Comparison of ENCODE assay signal across 26 cellular contexts in genomic region chr2:105714141-105714540, GRCh38.
"Had no signal": no experiment of that assay in that cellular context is flagged by ENCODE, and none has a peak within 500 bp of the region (broad histone marks: within the 10 kb centered on the region; RNA-seq: fewer than 3 reads in every experiment).

No MANE protein-coding gene starts in this region.

- H3K27ac ChIP-seq: breast epithelium, gastrocnemius medialis, left ventricle myocardium inferior, neural progenitor cell, testis, transverse colon had no signal

- H3K4me1 Mint-ChIP-seq: activated CD4-positive, alpha-beta memory T cell treated with anti-CD3 and anti-CD28 coated beads, Interleukin-2, amount 10 ng/mL, durations not matched to agents 7 days and 5 days; activated CD4-positive, alpha-beta T cell treated with anti-CD3 and anti-CD28 coated beads, Interleukin-2, amount 10 ng/mL, durations not matched to agents 7 days and 5 days; activated naive CD8-positive, alpha-beta T cell treated with anti-CD3 and anti-CD28 coated beads, Interleukin-2, amount 50 U/mL, for 24 hours; natural killer cell had no signal

- H3K4me3 Mint-ChIP-seq: activated CD4-positive, alpha-beta memory T cell treated with anti-CD3 and anti-CD28 coated beads, Interleukin-2, amount 10 ng/mL, durations not matched to agents 7 days and 5 days; activated CD4-positive, alpha-beta T cell treated with anti-CD3 and anti-CD28 coated beads, Interleukin-2, amount 10 ng/mL, durations not matched to agents 7 days and 5 days; activated naive CD4-positive, alpha-beta T cell treated with anti-CD3 and anti-CD28 coated beads, Interleukin-2, amount 10 ng/mL, durations not matched to agents 7 days and 5 days; activated naive CD8-positive, alpha-beta T cell treated with anti-CD3 and anti-CD28 coated beads, Interleukin-2, amount 50 U/mL, for 24 hours; activated T-cell treated with anti-CD3 and anti-CD28 coated beads, Interleukin-2, amount 50 U/mL, for 24 hours; dendritic cell treated with granulocyte-macrophage colony-stimulating factor and Interleukin-4, amounts not matched to agents 40 ng/mL and 50 ng/mL, for 4 days; natural killer cell; neural progenitor cell had no signal

- H3K27ac Mint-ChIP-seq: activated CD4-positive, alpha-beta memory T cell treated with anti-CD3 and anti-CD28 coated beads, Interleukin-2, amount 10 ng/mL, durations not matched to agents 7 days and 5 days; activated CD4-positive, alpha-beta T cell treated with anti-CD3 and anti-CD28 coated beads, Interleukin-2, amount 10 ng/mL, durations not matched to agents 7 days and 5 days; activated naive CD4-positive, alpha-beta T cell treated with anti-CD3 and anti-CD28 coated beads, Interleukin-2, amount 10 ng/mL, durations not matched to agents 7 days and 5 days; activated naive CD8-positive, alpha-beta T cell treated with anti-CD3 and anti-CD28 coated beads, Interleukin-2, amount 50 U/mL, for 24 hours; activated T-cell treated with anti-CD3 and anti-CD28 coated beads, Interleukin-2, amount 50 U/mL, for 24 hours; dendritic cell treated with granulocyte-macrophage colony-stimulating factor and Interleukin-4, amounts not matched to agents 40 ng/mL and 50 ng/mL, for 4 days; natural killer cell; neural progenitor cell had no signal

- H3K9me3 ChIP-seq: breast epithelium, gastrocnemius medialis, left ventricle myocardium inferior, testis, transverse colon had no signal

- H3K27me3 ChIP-seq: breast epithelium, gastrocnemius medialis, neural progenitor cell, testis, transverse colon had no signal

- H3K4me1 ChIP-seq: breast epithelium, gastrocnemius medialis, left ventricle myocardium inferior, neural progenitor cell, testis had no signal

- H3K4me2 ChIP-seq: neural progenitor cell had no signal

- H3K9ac ChIP-seq: neural progenitor cell had no signal

- H3K36me3 Mint-ChIP-seq: activated naive CD4-positive, alpha-beta T cell treated with anti-CD3 and anti-CD28 coated beads, Interleukin-2, amount 10 ng/mL, durations not matched to agents 7 days and 5 days; natural killer cell; neural progenitor cell had no signal

- H3K9me3 Mint-ChIP-seq: activated CD4-positive, alpha-beta memory T cell treated with anti-CD3 and anti-CD28 coated beads, Interleukin-2, amount 10 ng/mL, durations not matched to agents 7 days and 5 days; activated CD4-positive, alpha-beta T cell treated with anti-CD3 and anti-CD28 coated beads, Interleukin-2, amount 10 ng/mL, durations not matched to agents 7 days and 5 days; activated naive CD4-positive, alpha-beta T cell treated with anti-CD3 and anti-CD28 coated beads, Interleukin-2, amount 10 ng/mL, durations not matched to agents 7 days and 5 days; activated T-cell treated with anti-CD3 and anti-CD28 coated beads, Interleukin-2, amount 50 U/mL, for 24 hours; dendritic cell treated with granulocyte-macrophage colony-stimulating factor and Interleukin-4, amounts not matched to agents 40 ng/mL and 50 ng/mL, for 4 days; natural killer cell; neural progenitor cell had no signal

- H3K36me3 ChIP-seq: breast epithelium, gastrocnemius medialis, left ventricle myocardium inferior, neural progenitor cell, transverse colon had no signal

- ATAC-seq: activated naive CD8-positive, alpha-beta T cell treated with anti-CD3 and anti-CD28 coated beads, Interleukin-2, amount 50 U/mL, for 24 hours; natural killer cell; right cardiac atrium; stimulated activated naive CD8-positive, alpha-beta T cell treated with anti-CD3 and anti-CD28 coated beads, Interleukin-15, Interleukin-2, amounts not matched to agents 100 U/mL and 50 U/mL, for 24 hours had no signal

- H2AFZ ChIP-seq: neural progenitor cell had no signal

- FAIRE-seq: islet of Langerhans had no signal

- H3K27me3 Mint-ChIP-seq: activated T-cell treated with anti-CD3 and anti-CD28 coated beads, Interleukin-2, amount 50 U/mL, for 24 hours had no signal

- DNase-seq: activated CD4-positive, alpha-beta memory T cell treated with anti-CD3 and anti-CD28 coated beads, Interleukin-2, amount 10 ng/mL, durations not matched to agents 7 days and 5 days; activated CD4-positive, alpha-beta T cell treated with anti-CD3 and anti-CD28 coated beads, Interleukin-2, amount 10 ng/mL, durations not matched to agents 7 days and 5 days; activated CD8-positive, alpha-beta memory T cell treated with anti-CD3 and anti-CD28 coated beads, Interleukin-2, amount 50 U/mL, for 48 hours; activated gamma-delta T cell; activated naive CD4-positive, alpha-beta T cell treated with anti-CD3 and anti-CD28 coated beads, Interleukin-2, amount 10 ng/mL, durations not matched to agents 7 days and 5 days; activated naive CD8-positive, alpha-beta T cell treated with anti-CD3 and anti-CD28 coated beads, Interleukin-2, amount 50 U/mL, for 24 hours; activated T-cell treated with anti-CD3 and anti-CD28 coated beads, Interleukin-2, amount 50 U/mL, for 24 hours; amygdala; central memory CD4-positive, alpha-beta T cell; effector CD4-positive, alpha-beta T cell; gastrocnemius medialis; glutamatergic neuron; left ventricle myocardium inferior; mesendoderm; natural killer cell; occipital lobe; right cardiac atrium; stimulated activated CD4-positive, alpha-beta T cell treated with anti-CD3 and anti-CD28 coated beads, Interleukin-4, amount 100 ng/mL, for 1 hour; stimulated activated naive CD8-positive, alpha-beta T cell treated with anti-CD3 and anti-CD28 coated beads, Interleukin-15, Interleukin-2, amounts not matched to agents 100 U/mL and 50 U/mL, for 24 hours; testis; transverse colon had no signal

- H3K4me3 ChIP-seq: breast epithelium, gastrocnemius medialis, left ventricle myocardium inferior, lung, neural progenitor cell, testis, transverse colon had no signal
